In genomic region chr10:76899490-76899889, GRCh38 we compare ENCODE assay signal across 2 cellular contexts.
TF ChIP-seq lines count a peak whose summit lies in the region.

No MANE protein-coding gene starts in this region.

TF ChIP-seq in IMR-90, 13 proteins besides CTCF, POLR2A, EP300 and RAD21 (continued from another document):
- TF ChIP-seq ELK1 (IDR thresholded peaks at IDR 0.05; ENCODE audit: borderline replicate concordance, low read depth, low read length) (no peak), RCOR1 (IDR thresholded peaks at IDR 0.05; ENCODE audit: insufficient replicate concordance, low read length) (no peak), CHD1 (IDR thresholded peaks at IDR 0.05; ENCODE audit: low read depth, low read length) (no peak), MXI1 (IDR thresholded peaks at IDR 0.05; ENCODE audit: borderline replicate concordance, low read depth, low read length) (no peak), FOS (IDR thresholded peaks at IDR 0.05; ENCODE audit: low read depth, low read length) (no peak), BHLHE40 (IDR thresholded peaks at IDR 0.05; ENCODE audit: low read depth, low read length) (no peak), SMC3 (IDR thresholded peaks at IDR 0.05; ENCODE audit: low read depth, low read length) (no peak), CEBPB (IDR thresholded peaks at IDR 0.05; ENCODE audit: low read depth, low read length) (no peak), MAFK (IDR thresholded peaks at IDR 0.05; ENCODE audit: low read depth, low read length) (no peak), NFE2L2 (IDR thresholded peaks at IDR 0.05; ENCODE audit: low read depth, low read length) (no peak), USF2 (IDR thresholded peaks at IDR 0.05; ENCODE audit: low read depth, low read length) (no peak), MAZ (IDR thresholded peaks at IDR 0.05; ENCODE audit: borderline replicate concordance, low read depth, low read length) (no peak)

TF ChIP-seq in endothelial cell of umbilical vein, 7 proteins besides CTCF, POLR2A, EP300 and RAD21 (continued from another document):
- TF ChIP-seq MYC (IDR thresholded peaks at IDR 0.05; ENCODE audit: low read depth, low read length) = no peak
- TF ChIP-seq MAX (IDR thresholded peaks at IDR 0.05; ENCODE audit: insufficient read depth, insufficient read length) = no peak
- TF ChIP-seq POLR2AphosphoS5 (IDR thresholded peaks at IDR 0.05; ENCODE audit: insufficient read depth, low read depth, low read length) = no peak
- no peak for TF ChIP-seq FOS (IDR thresholded peaks at IDR 0.05; ENCODE audit: borderline replicate concordance, insufficient read depth, low read length)
TF ChIP-seq in endothelial cell of umbilical vein: peak in this region for 0.
